1 cellular context compared by ENCODE assay signal in genomic region chr2:16196687-16197503, GRCh38.
TF ChIP-seq lines count a peak whose summit lies in the region.

No MANE protein-coding gene starts in this region.

TF ChIP-seq in HepG2, 621 proteins besides CTCF, POLR2A, EP300 and RAD21 (continued from another document and continues in another):
- TF ChIP-seq HMGXB4 (CRISPR knock-in tag; IDR thresholded peaks at IDR 0.05; ENCODE audit: borderline replicate concordance in 1 of 2, low read depth in 1 of 2): peak; percentile 16 to 35; a peak in 1 of 4 replicates
- no peak for TF ChIP-seq ZNF770 (CRISPR knock-in tag; IDR thresholded peaks at IDR 0.05)
- peak; percentile 70 for TF ChIP-seq KDM2A (CRISPR knock-in tag; IDR thresholded peaks at IDR 0.05; ENCODE audit: borderline replicate concordance, low read depth)
- TF ChIP-seq NAIF1 (CRISPR knock-in tag; IDR thresholded peaks at IDR 0.05; ENCODE audit: borderline replicate concordance): no peak
- TF ChIP-seq SMAD3 (CRISPR knock-in tag; IDR thresholded peaks at IDR 0.05): peak; percentile 64; the same call in 1 of the 2 replicates
- TF ChIP-seq ZMYM3 (CRISPR knock-in tag; IDR thresholded peaks at IDR 0.05): peak; percentile 77
- 0 out of 2 replicates have a peak, but pooled peaks have one; percentile 27 for TF ChIP-seq ZNF772 (CRISPR knock-in tag; IDR thresholded peaks at IDR 0.05)
- no peak for TF ChIP-seq ZNF749 (CRISPR knock-in tag; IDR thresholded peaks at IDR 0.05; ENCODE audit: borderline replicate concordance)
- TF ChIP-seq U2AF1 (optimal IDR thresholded peaks at IDR 0.05; ENCODE audit: low read depth, low read length): no peak
- no peak for TF ChIP-seq ZNF776 (CRISPR knock-in tag; IDR thresholded peaks at IDR 0.05)
- TF ChIP-seq ZSCAN30 (CRISPR knock-in tag; IDR thresholded peaks at IDR 0.05): no peak
- no peak for TF ChIP-seq TCF7L2 (IDR thresholded peaks at IDR 0.05; ENCODE audit: low read depth, low read length)
- TF ChIP-seq HHEX (CRISPR knock-in tag; IDR thresholded peaks at IDR 0.05): peak; percentile 58; the same call in 1 of the 2 replicates
- no peak for TF ChIP-seq ZNF577 (CRISPR knock-in tag; IDR thresholded peaks at IDR 0.05; ENCODE audit: borderline replicate concordance, low read depth)
- TF ChIP-seq MAX (IDR thresholded peaks at IDR 0.05): peak; percentile 43; the same call in 1 of the 2 replicates
- no peak; the same call in 1 of the 2 replicates for TF ChIP-seq KDM5B (CRISPR knock-in tag; IDR thresholded peaks at IDR 0.05; ENCODE audit: borderline replicate concordance)
- TF ChIP-seq ZNF383 (CRISPR knock-in tag; IDR thresholded peaks at IDR 0.05; ENCODE audit: borderline replicate concordance): no peak
- 0 out of 2 replicates have a peak, but pooled peaks have one; percentile 23 for TF ChIP-seq ZNF160 (CRISPR knock-in tag; IDR thresholded peaks at IDR 0.05)
- TF ChIP-seq ZNF276 (CRISPR knock-in tag; IDR thresholded peaks at IDR 0.05; ENCODE audit: low read depth): peak; percentile 69; the same call in 1 of the 2 replicates
- no peak for TF ChIP-seq HNRNPH1 (optimal IDR thresholded peaks at IDR 0.05; ENCODE audit: low read depth, low read length)
- TF ChIP-seq HNRNPUL1 (IDR thresholded peaks at IDR 0.05; ENCODE audit: low read depth, low read length): no peak
- no peak for TF ChIP-seq ZNF780A (CRISPR knock-in tag; IDR thresholded peaks at IDR 0.05)
- TF ChIP-seq ARID5B (CRISPR knock-in tag; IDR thresholded peaks at IDR 0.05): peak; percentile 96
- TF ChIP-seq KLF12 (CRISPR knock-in tag; IDR thresholded peaks at IDR 0.05; ENCODE audit: borderline replicate concordance): no peak
- TF ChIP-seq AKNA (CRISPR knock-in tag; IDR thresholded peaks at IDR 0.05; ENCODE audit: borderline replicate concordance): no peak
- peak in 1 of 2 experiments; percentile 69; a peak in 1 of 4 replicates for TF ChIP-seq KLF16 (CRISPR knock-in tag; IDR thresholded peaks at IDR 0.05)
- TF ChIP-seq ZNF318 (CRISPR knock-in tag; IDR thresholded peaks at IDR 0.05): 0 out of 2 replicates have a peak, but pooled peaks have one; percentile 69
- TF ChIP-seq HOXA5 (CRISPR knock-in tag; IDR thresholded peaks at IDR 0.05): peak; percentile 70; the same call in 1 of the 2 replicates
- 0 out of 2 replicates have a peak, but pooled peaks have one; percentile 15 for TF ChIP-seq ZNF362 (CRISPR knock-in tag; IDR thresholded peaks at IDR 0.05; ENCODE audit: borderline replicate concordance)
